1 cellular context compared by ENCODE assay signal in the genomic region with DNA sequence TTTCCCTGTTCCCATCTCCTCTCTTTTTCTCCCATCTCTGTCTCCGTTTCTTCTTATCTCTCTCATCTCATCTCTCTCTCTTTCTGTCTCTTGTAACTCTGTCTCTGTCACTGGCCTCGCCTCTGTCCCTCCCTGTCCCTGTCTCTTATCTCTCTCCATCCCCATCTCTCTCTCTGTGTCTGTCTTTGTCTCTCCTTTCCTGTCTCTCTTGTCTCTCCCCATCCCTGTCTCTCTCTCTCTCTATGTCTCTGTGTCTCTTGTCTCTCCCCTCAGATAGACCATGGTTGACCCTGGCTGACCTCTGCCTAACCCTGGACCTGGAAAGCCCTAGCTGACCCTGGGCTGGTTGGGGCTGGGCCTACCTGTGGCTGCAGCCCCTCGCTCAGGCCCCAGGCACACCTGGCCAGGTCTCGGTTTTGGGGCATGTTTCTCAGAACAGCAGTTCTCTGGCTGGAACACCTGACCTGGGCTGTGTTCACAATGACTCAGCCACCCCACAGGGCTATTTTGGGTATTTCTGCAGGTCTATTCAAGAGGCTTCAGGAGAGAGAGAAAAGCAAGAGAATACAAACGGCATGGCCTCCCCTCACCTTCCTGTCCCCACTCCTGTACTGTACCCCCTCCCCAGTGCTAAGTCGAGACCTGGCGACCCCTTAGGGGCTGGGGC.
TF ChIP-seq lines count a peak whose summit lies in the region.

No MANE protein-coding gene starts in this region.

TF ChIP-seq in GM12878, 131 proteins besides CTCF, POLR2A, EP300 and RAD21 (continued from another document):
- TF ChIP-seq, protein P1, sequence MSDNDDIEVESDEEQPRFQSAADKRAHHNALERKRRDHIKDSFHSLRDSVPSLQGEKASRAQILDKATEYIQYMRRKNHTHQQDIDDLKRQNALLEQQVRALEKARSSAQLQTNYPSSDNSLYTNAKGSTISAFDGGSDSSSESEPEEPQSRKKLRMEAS (IDR thresholded peaks at IDR 0.05; ENCODE audit: low read depth, low read length) = no peak
- TF ChIP-seq, protein P2, sequence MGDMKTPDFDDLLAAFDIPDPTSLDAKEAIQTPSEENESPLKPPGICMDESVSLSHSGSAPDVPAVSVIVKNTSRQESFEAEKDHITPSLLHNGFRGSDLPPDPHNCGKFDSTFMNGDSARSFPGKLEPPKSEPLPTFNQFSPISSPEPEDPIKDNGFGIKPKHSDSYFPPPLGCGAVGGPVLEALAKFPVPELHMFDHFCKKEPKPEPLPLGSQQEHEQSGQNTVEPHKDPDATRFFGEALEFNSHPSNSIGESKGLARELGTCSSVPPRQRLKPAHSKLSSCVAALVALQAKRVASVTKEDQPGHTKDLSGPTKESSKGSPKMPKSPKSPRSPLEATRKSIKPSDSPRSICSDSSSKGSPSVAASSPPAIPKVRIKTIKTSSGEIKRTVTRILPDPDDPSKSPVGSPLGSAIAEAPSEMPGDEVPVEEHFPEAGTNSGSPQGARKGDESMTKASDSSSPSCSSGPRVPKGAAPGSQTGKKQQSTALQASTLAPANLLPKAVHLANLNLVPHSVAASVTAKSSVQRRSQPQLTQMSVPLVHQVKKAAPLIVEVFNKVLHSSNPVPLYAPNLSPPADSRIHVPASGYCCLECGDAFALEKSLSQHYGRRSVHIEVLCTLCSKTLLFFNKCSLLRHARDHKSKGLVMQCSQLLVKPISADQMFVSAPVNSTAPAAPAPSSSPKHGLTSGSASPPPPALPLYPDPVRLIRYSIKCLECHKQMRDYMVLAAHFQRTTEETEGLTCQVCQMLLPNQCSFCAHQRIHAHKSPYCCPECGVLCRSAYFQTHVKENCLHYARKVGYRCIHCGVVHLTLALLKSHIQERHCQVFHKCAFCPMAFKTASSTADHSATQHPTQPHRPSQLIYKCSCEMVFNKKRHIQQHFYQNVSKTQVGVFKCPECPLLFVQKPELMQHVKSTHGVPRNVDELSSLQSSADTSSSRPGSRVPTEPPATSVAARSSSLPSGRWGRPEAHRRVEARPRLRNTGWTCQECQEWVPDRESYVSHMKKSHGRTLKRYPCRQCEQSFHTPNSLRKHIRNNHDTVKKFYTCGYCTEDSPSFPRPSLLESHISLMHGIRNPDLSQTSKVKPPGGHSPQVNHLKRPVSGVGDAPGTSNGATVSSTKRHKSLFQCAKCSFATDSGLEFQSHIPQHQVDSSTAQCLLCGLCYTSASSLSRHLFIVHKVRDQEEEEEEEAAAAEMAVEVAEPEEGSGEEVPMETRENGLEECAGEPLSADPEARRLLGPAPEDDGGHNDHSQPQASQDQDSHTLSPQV (IDR thresholded peaks at IDR 0.05) = no peak; the same call in 1 of the 2 replicates
- TF ChIP-seq MXI1 (IDR thresholded peaks at IDR 0.05; ENCODE audit: low read depth, low read length) (0 out of 2 replicates have a peak, but pooled peaks have one; percentile 43), LARP7 (IDR thresholded peaks at IDR 0.05) (no peak), NFYA (IDR thresholded peaks at IDR 0.05; ENCODE audit: borderline replicate concordance, low read depth, low read length) (no peak), CHD2 (IDR thresholded peaks at IDR 0.05; ENCODE audit: borderline replicate concordance, low read depth, low read length) (no peak), ZNF622 (IDR thresholded peaks at IDR 0.05) (no peak), ZNF217 (IDR thresholded peaks at IDR 0.05) (no peak), BRCA1 (IDR thresholded peaks at IDR 0.05; ENCODE audit: low read depth, low read length) (no peak), ZBED1 (IDR thresholded peaks at IDR 0.05; ENCODE audit: borderline replicate concordance) (peak; percentile 72; the same call in 1 of the 2 replicates), SP1 (IDR thresholded peaks at IDR 0.05; ENCODE audit: low read depth, low read length) (peak; percentile 71), JUNB (IDR thresholded peaks at IDR 0.05) (peak; percentile 79), NFIC (IDR thresholded peaks at IDR 0.05; ENCODE audit: low read depth, low read length) (peak; percentile 82), DPF2 (IDR thresholded peaks at IDR 0.05) (peak; percentile 70)
